ENCODE assay signal across 18 cellular contexts in genomic region chr4:187258651-187259401, GRCh38.
"Had no signal": no experiment of that assay in that cellular context is flagged by ENCODE, and none has a peak within 500 bp of the region (broad histone marks: within the 10 kb centered on the region; RNA-seq: fewer than 3 reads in every experiment).

No MANE protein-coding gene starts in this region.

- H3K9me3 ChIP-seq: body of pancreas, gastrocnemius medialis, lower lobe of right lung, mucosa of descending colon, thyroid gland, uterus had no signal

- H3K4me3 ChIP-seq: body of pancreas, gastrocnemius medialis, lower lobe of right lung, mucosa of descending colon, thyroid gland, uterus had no signal

- H3K27me3 ChIP-seq: body of pancreas, gastrocnemius medialis, thyroid gland, uterus had no signal

- H3K27ac ChIP-seq: body of pancreas, epithelial cell of prostate, gastrocnemius medialis, lower lobe of right lung, thyroid gland, uterus had no signal

- H3K36me3 ChIP-seq: gastrocnemius medialis, lower lobe of right lung, thyroid gland, uterus had no signal

- H3K4me1 ChIP-seq: body of pancreas, gastrocnemius medialis, lower lobe of right lung, thyroid gland, uterus had no signal

- DNase-seq: activated CD4-positive, alpha-beta T cell treated with anti-CD3 and anti-CD28 coated beads for 1 hour; activated CD4-positive, alpha-beta T cell treated with anti-CD3 and anti-CD28 coated beads, Interleukin-2, amount 50 U/mL, for 48 hours; activated CD8-positive, alpha-beta memory T cell treated with anti-CD3 and anti-CD28 coated beads, Interleukin-2, amount 10 ng/mL, durations not matched to agents 7 days and 5 days; activated effector memory CD4-positive, alpha-beta T cell treated with Interleukin-2 at 50 U/mL for 16 hours; activated T-cell treated with anti-CD3 and anti-CD28 coated beads, Interleukin-2, amount 50 U/mL, for 24 hours; amniotic stem cell; body of pancreas; central memory CD4-positive, alpha-beta T cell; effector memory CD4-positive, alpha-beta T cell; gastrocnemius medialis; lower lobe of right lung; mucosa of descending colon; naive thymus-derived CD8-positive, alpha-beta T cell; nucleus accumbens; small intestine; thyroid gland; uterus had no signal
